9 cellular contexts compared by ENCODE assay signal in the genomic region with DNA sequence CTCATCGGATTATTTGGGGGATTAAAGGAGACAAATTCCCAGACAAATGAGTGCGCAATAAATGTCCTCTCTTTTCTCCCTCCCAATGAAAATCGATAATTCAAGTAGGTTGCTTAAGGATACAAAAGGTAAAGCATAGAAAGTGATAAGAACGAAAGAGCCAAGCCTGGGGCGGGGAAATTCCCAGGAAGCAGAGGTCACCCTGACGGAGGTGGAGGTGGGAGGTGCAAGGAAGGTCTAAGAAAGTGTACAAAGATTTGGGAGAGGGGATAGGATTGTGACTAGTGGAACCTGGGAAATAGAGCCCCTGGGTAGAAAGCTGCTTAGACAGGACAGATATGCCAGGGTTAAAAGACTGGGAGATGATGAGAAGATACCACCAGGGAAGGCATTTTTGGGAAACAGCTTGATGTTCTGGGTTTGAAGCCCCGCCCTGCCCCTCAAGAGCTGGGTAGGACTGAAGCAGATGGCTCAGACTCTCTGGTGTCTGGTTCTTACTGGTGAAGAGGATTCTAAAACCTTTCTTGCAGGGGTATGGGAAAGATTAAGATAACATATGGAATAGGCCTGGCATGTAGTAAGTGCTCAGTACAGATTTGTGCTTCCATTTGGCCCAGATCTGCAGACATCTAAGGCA. TPM values are rescaled to one million over a fixed set of nuclear protein-coding genes. Genes with fewer than 3 reads are reported as not detected.
DNase-seq lines count a peak whose midpoint lies in the region; ATAC-seq and TF ChIP-seq lines count a peak whose summit lies in the region.
"Had no signal": no experiment of that assay in that cellular context is flagged by ENCODE, and none has a peak within 500 bp of the region (broad histone marks: within the 10 kb centered on the region; RNA-seq: fewer than 3 reads in every experiment).

No MANE protein-coding gene starts in this region.

- H3K4me3 ChIP-seq in testis: peak overlapping the region; percentile 74 to 92

- H3K36me3 ChIP-seq in testis (ENCODE audit: low read depth, missing control alignments): no peaks in the 10 kb centered on the region

- H3K27ac ChIP-seq in VCaP (peak overlapping the region; percentile 94; the same call in 1 of the 2 replicates), testis (no peak overlapping the region)

- H3K9me3 ChIP-seq in testis: no peaks in the 10 kb centered on the region

- peak overlapping the region; percentile 90 for H3K4me3 Mint-ChIP-seq in activated naive CD4-positive, alpha-beta T cell treated with anti-CD3 and anti-CD28 coated beads, Interleukin-2, amount 50 U/mL, for 24 hours

- peaks cover 32% of the 10 kb centered on the region for H3K4me1 Mint-ChIP-seq in activated naive CD4-positive, alpha-beta T cell treated with anti-CD3 and anti-CD28 coated beads, Interleukin-2, amount 50 U/mL, for 24 hours

- H3K27me3 ChIP-seq in testis: no peaks in the 10 kb centered on the region

- H3K9me3 Mint-ChIP-seq in activated naive CD4-positive, alpha-beta T cell treated with anti-CD3 and anti-CD28 coated beads, Interleukin-2, amount 50 U/mL, for 24 hours: no peaks in the 10 kb centered on the region

- TF ChIP-seq CTCF in VCaP (conservative IDR thresholded peaks at IDR 0.05) (no peak), testis (IDR thresholded peaks at IDR 0.05) (no peak)

- WGBS in testis, 2 donors: 47 to 53% methylated on average over 7 of the region's 7 CpGs

- H3K4me1 ChIP-seq in testis: peaks cover 10% of the 10 kb centered on the region

- intact Hi-C loops in left colon (cut with DNase I, micrococcal nuclease) (no loop called here), testis (cut with DNase I; ENCODE audit: low total_unique reads) (no loop called here)

- no peak for DNase-seq in activated naive CD4-positive, alpha-beta T cell treated with anti-CD3 and anti-CD28 coated beads, Interleukin-2, amount 50 U/mL, for 16 hours
- peak; percentile 50 to 53 for DNase-seq in left colon
- no peak for DNase-seq in testis
- DNase-seq in NCI-H748 (lab: John Stamatoyannopoulos, UW; ENCODE audit: unreplicated experiment): no peak
- no peak for DNase-seq in T-helper 9 cell
- DNase-seq: NCI-H1105 had no signal

- peak; percentile 25 for ATAC-seq in left colon
- ATAC-seq in HG03196 (IDR thresholded peaks at IDR 0.05; ENCODE audit: unreplicated experiment): no peak

- H3K27me3 Mint-ChIP-seq in activated naive CD4-positive, alpha-beta T cell treated with anti-CD3 and anti-CD28 coated beads, Interleukin-2, amount 50 U/mL, for 24 hours: no peaks in the 10 kb centered on the region

- no peak for TF ChIP-seq POLR2A in testis (IDR thresholded peaks at IDR 0.05)

- peak overlapping the region; percentile 14 for H3K27ac Mint-ChIP-seq in activated naive CD4-positive, alpha-beta T cell treated with anti-CD3 and anti-CD28 coated beads, Interleukin-2, amount 50 U/mL, for 24 hours

- no peaks in the 10 kb centered on the region for H3K36me3 Mint-ChIP-seq in activated naive CD4-positive, alpha-beta T cell treated with anti-CD3 and anti-CD28 coated beads, Interleukin-2, amount 50 U/mL, for 24 hours

RNA-seq across cellular contexts. Expression of gene KLHL25, which starts 1.1 kb away (rescaled TPM):
- total RNA-seq in left colon (1 to 10 TPM; 6.0 to 6.8 TPM), testis (10 to 100 TPM; 42.6 to 50.1 TPM)
- polyA plus RNA-seq in testis (ENCODE audit: insufficient read depth, low read depth, low replicate concordance): 19.6 TPM

Comparison
In these comparisons a context has a peak if more than half of its experiments do, and no peak if none do; other contexts are left out.
1. DNase-seq: peak in left colon (2 of 2); none in activated naive CD4-positive, alpha-beta T cell treated with anti-CD3 and anti-CD28 coated beads, Interleukin-2, amount 50 U/mL, for 16 hours (single experiment), testis (single experiment), NCI-H748 (single experiment) and T-helper 9 cell (single experiment).
2. RNA of gene KLHL25, which starts 1.1 kb away (total RNA-seq): 42.6 to 50.1 TPM in testis; 6.0 to 6.8 TPM in left colon; every median in the first group is over 4 times any median in the second.